ENCODE assay signal across 29 cellular contexts in genomic region chr12:98885778-98886177, GRCh38.
"Had no signal": no experiment of that assay in that cellular context is flagged by ENCODE, and none has a peak within 500 bp of the region (broad histone marks: within the 10 kb centered on the region; RNA-seq: fewer than 3 reads in every experiment).

No MANE protein-coding gene starts in this region.

- H3K4me3 Mint-ChIP-seq: immature natural killer cell; naive thymus-derived CD4-positive, alpha-beta T cell; nephron; stimulated activated naive B cell treated with anti-CD40 and anti-IgM and Interleukin-4, amounts not matched to agents 10 μg/mL and 1 μg/mL and 100 μg/mL, for 72 hours; stimulated activated naive CD8-positive, alpha-beta T cell treated with anti-CD3 and anti-CD28 coated beads, Interleukin-15, Interleukin-2, amounts not matched to agents 100 ng/mL and 50 ng/mL, for 24 hours had no signal

- H3K27me3 ChIP-seq: esophagus muscularis mucosa, gastroesophageal sphincter, right lobe of liver, thyroid gland had no signal

- H3K36me3 ChIP-seq: esophagus muscularis mucosa, gastroesophageal sphincter, heart right ventricle, lower lobe of right lung, right lobe of liver, suprapubic skin, thyroid gland had no signal

- H3K4me1 ChIP-seq: esophagus muscularis mucosa, foreskin keratinocyte, gastroesophageal sphincter, heart right ventricle, lower lobe of right lung, psoas muscle, right lobe of liver, suprapubic skin, thyroid gland had no signal

- DNase-seq: cerebellar nuclear complex; effector CD8-positive, alpha-beta T cell; foreskin keratinocyte; glutamatergic neuron; heart right ventricle; hippocampal formation; immature natural killer cell; islet precursor cell; kidney glomerular epithelial cell; left ventricle myocardium superior; lower lobe of right lung; naive thymus-derived CD4-positive, alpha-beta T cell; nucleus accumbens; posterior cingulate gyrus; psoas muscle; right lobe of liver; small intestine; stimulated activated CD4-positive, alpha-beta T cell treated with anti-CD3 and anti-CD28 coated beads, Interleukin-15, amount 100 ng/mL, for 24 hours; stimulated activated CD4-positive, alpha-beta T cell treated with anti-CD3 and anti-CD28 coated beads, Interleukin-2, amount 100 ng/mL, for 48 hours; stimulated activated naive B cell treated with anti-CD40 and anti-IgM and Interleukin-4, amounts not matched to agents 10 μg/mL and 1 μg/mL and 100 μg/mL, for 72 hours; thyroid gland; trophoblast cell had no signal

- H3K4me3 ChIP-seq: esophagus muscularis mucosa, gastroesophageal sphincter, heart right ventricle, lower lobe of right lung, psoas muscle, right lobe of liver, suprapubic skin, thyroid gland had no signal

- H3K36me3 Mint-ChIP-seq: immature natural killer cell; naive thymus-derived CD4-positive, alpha-beta T cell; stimulated activated naive B cell treated with anti-CD40 and anti-IgM and Interleukin-4, amounts not matched to agents 10 μg/mL and 1 μg/mL and 100 μg/mL, for 72 hours had no signal

- FAIRE-seq: colon, endothelial cell of umbilical vein, small intestine had no signal

- H3K27ac ChIP-seq: esophagus muscularis mucosa, foreskin keratinocyte, gastroesophageal sphincter, heart right ventricle, lower lobe of right lung, psoas muscle, right lobe of liver, suprapubic skin, thyroid gland had no signal

- H3K9me3 Mint-ChIP-seq: nephron; stimulated activated naive B cell treated with anti-CD40 and anti-IgM and Interleukin-4, amounts not matched to agents 10 μg/mL and 1 μg/mL and 100 μg/mL, for 72 hours; stimulated activated naive CD8-positive, alpha-beta T cell treated with anti-CD3 and anti-CD28 coated beads, Interleukin-15, Interleukin-2, amounts not matched to agents 100 ng/mL and 50 ng/mL, for 24 hours had no signal

- H3K4me1 Mint-ChIP-seq: immature natural killer cell; naive thymus-derived CD4-positive, alpha-beta T cell; nephron; stimulated activated naive B cell treated with anti-CD40 and anti-IgM and Interleukin-4, amounts not matched to agents 10 μg/mL and 1 μg/mL and 100 μg/mL, for 72 hours had no signal

- H3K27ac Mint-ChIP-seq: immature natural killer cell; naive thymus-derived CD4-positive, alpha-beta T cell; nephron; stimulated activated naive B cell treated with anti-CD40 and anti-IgM and Interleukin-4, amounts not matched to agents 10 μg/mL and 1 μg/mL and 100 μg/mL, for 72 hours; stimulated activated naive CD8-positive, alpha-beta T cell treated with anti-CD3 and anti-CD28 coated beads, Interleukin-15, Interleukin-2, amounts not matched to agents 100 ng/mL and 50 ng/mL, for 24 hours had no signal

- ATAC-seq: foreskin keratinocyte; gastroesophageal sphincter; heart right ventricle; left ventricle myocardium superior; lower lobe of right lung; naive thymus-derived CD4-positive, alpha-beta T cell; psoas muscle; right lobe of liver; stimulated activated naive B cell treated with anti-CD40 and anti-IgM and Interleukin-4, amounts not matched to agents 10 μg/mL and 1 μg/mL and 100 μg/mL, for 72 hours had no signal

- H3K9me3 ChIP-seq: esophagus muscularis mucosa, gastroesophageal sphincter, heart right ventricle, lower lobe of right lung, psoas muscle, right lobe of liver, suprapubic skin, thyroid gland had no signal
